14 cellular contexts compared by ENCODE assay signal in the genomic region with DNA sequence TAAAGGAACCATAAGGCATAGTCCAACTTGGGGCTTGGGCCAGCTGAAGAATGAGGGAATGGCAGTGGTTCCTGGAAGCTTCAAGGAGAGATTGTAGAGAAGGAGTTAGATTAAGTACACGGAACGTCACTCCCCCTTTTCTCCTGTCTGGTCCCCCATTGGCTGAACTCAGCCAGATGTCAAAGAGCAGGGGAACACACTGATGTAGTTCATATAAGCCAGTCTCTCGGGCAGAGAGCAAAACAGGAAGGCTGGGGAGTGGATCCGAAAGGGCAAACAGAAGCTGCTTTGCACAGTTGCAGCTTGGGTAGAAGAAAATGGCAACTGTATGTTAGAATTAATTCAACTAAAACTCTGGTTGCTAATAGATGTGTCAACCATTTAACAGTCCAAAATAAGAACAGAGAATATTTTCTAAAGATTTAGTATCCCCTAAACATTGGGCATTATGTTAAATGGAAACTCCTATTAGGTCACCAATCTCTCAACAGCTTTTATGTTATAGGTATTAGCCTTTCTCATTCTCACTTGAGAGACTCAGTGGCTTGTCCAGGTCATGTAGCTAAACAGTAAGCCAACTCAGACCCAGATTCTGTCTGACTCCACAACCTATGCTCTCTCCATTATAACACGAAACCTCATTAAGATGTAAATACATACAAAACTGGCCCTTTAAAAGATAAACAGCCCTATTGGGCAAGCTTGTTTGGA.
"Had no signal": no experiment of that assay in that cellular context is flagged by ENCODE, and none has a peak within 500 bp of the region (broad histone marks: within the 10 kb centered on the region; RNA-seq: fewer than 3 reads in every experiment).

No MANE protein-coding gene starts in this region.

- DNase-seq: activated CD4-positive, alpha-beta T cell treated with anti-CD3 and anti-CD28 coated beads, Interleukin-2, amount 50 U/mL, for 48 hours; activated CD8-positive, alpha-beta memory T cell treated with anti-CD3 and anti-CD28 coated beads, Interleukin-2, amount 10 ng/mL, durations not matched to agents 7 days and 5 days; activated naive CD4-positive, alpha-beta T cell treated with anti-CD3 and anti-CD28 coated beads, Interleukin-2, amount 50 U/mL, for 16 hours; activated T-cell treated with anti-CD3 and anti-CD28 coated beads, Interleukin-2, amount 50 U/mL, for 1 hour; effector memory CD8-positive, alpha-beta T cell; gastrocnemius medialis; heart left ventricle; left colon; naive thymus-derived CD4-positive, alpha-beta T cell; upper lobe of right lung had no signal

- H3K27me3 ChIP-seq: gastrocnemius medialis, heart left ventricle, upper lobe of right lung had no signal

- H3K4me3 ChIP-seq: gastrocnemius medialis, heart left ventricle, lung, mucosa of descending colon, skin epidermis, upper lobe of right lung had no signal

- H3K9me3 ChIP-seq: gastrocnemius medialis, heart left ventricle, mucosa of descending colon, upper lobe of right lung had no signal

- H3K27ac ChIP-seq: gastrocnemius medialis, heart left ventricle, skin epidermis, upper lobe of right lung had no signal

- FAIRE-seq: islet of Langerhans had no signal

- H3K36me3 ChIP-seq: gastrocnemius medialis, heart left ventricle, upper lobe of right lung had no signal

- ATAC-seq: activated CD8-positive, alpha-beta memory T cell treated with anti-CD3 and anti-CD28 coated beads, Interleukin-2, amount 10 ng/mL, durations not matched to agents 7 days and 5 days; effector memory CD8-positive, alpha-beta T cell; gastrocnemius medialis; left colon; mucosa of descending colon; naive thymus-derived CD4-positive, alpha-beta T cell; upper lobe of right lung had no signal
